In the genomic region with DNA sequence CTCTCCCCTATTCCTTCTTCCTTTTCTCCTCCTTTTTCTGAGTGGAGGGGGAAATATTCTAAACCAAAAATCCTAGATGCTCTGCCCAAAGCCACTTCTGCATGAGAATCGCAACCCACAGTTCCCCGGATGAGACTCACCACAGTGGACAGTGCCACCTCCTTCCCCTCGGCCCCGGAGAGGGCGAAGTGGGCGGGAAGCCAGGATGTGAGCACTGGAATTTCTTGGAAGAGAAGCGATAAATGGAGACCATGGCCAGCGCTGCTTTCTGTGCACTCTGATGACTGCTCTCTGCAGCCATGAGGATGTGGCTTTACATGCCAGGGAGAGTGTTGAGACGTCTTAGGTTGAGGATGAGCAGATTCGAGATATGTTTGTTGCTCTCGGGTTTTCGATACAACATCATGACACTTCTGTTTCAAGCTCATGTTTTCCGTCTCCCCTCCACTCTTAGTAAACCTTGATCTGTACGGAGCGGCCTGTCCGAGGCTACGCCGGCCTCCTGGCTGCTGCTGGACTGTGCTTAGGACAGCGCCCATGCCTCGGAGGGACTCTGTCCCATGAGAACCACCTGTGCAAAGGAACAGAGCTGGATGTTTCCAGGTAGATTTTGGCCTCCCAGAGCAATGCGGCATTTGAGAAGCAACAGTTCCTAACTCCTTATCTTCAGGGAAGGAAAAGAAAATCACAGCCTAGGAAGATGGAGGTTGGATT, we compare ENCODE assay signal across 1 cellular context.
TF ChIP-seq lines count a peak whose summit lies in the region.

No MANE protein-coding gene starts in this region.

TF ChIP-seq in H1, 55 proteins besides CTCF, POLR2A, EP300 and RAD21:
- no peak for TF ChIP-seq RFX5 (IDR thresholded peaks at IDR 0.05; ENCODE audit: borderline replicate concordance, low read depth, low read length)
- TF ChIP-seq CBX8 (IDR thresholded peaks at IDR 0.05; ENCODE audit: borderline replicate concordance, low read depth, low read length): no peak
- no peak for TF ChIP-seq CREB1 (IDR thresholded peaks at IDR 0.05)
- no peak for TF ChIP-seq BCL11A (IDR thresholded peaks at IDR 0.05; ENCODE audit: low read depth in 2 of 2, low read length in 2 of 2)
- no peak for TF ChIP-seq MAFK (IDR thresholded peaks at IDR 0.05; ENCODE audit: low read depth, low read length)
- TF ChIP-seq, protein P1, sequence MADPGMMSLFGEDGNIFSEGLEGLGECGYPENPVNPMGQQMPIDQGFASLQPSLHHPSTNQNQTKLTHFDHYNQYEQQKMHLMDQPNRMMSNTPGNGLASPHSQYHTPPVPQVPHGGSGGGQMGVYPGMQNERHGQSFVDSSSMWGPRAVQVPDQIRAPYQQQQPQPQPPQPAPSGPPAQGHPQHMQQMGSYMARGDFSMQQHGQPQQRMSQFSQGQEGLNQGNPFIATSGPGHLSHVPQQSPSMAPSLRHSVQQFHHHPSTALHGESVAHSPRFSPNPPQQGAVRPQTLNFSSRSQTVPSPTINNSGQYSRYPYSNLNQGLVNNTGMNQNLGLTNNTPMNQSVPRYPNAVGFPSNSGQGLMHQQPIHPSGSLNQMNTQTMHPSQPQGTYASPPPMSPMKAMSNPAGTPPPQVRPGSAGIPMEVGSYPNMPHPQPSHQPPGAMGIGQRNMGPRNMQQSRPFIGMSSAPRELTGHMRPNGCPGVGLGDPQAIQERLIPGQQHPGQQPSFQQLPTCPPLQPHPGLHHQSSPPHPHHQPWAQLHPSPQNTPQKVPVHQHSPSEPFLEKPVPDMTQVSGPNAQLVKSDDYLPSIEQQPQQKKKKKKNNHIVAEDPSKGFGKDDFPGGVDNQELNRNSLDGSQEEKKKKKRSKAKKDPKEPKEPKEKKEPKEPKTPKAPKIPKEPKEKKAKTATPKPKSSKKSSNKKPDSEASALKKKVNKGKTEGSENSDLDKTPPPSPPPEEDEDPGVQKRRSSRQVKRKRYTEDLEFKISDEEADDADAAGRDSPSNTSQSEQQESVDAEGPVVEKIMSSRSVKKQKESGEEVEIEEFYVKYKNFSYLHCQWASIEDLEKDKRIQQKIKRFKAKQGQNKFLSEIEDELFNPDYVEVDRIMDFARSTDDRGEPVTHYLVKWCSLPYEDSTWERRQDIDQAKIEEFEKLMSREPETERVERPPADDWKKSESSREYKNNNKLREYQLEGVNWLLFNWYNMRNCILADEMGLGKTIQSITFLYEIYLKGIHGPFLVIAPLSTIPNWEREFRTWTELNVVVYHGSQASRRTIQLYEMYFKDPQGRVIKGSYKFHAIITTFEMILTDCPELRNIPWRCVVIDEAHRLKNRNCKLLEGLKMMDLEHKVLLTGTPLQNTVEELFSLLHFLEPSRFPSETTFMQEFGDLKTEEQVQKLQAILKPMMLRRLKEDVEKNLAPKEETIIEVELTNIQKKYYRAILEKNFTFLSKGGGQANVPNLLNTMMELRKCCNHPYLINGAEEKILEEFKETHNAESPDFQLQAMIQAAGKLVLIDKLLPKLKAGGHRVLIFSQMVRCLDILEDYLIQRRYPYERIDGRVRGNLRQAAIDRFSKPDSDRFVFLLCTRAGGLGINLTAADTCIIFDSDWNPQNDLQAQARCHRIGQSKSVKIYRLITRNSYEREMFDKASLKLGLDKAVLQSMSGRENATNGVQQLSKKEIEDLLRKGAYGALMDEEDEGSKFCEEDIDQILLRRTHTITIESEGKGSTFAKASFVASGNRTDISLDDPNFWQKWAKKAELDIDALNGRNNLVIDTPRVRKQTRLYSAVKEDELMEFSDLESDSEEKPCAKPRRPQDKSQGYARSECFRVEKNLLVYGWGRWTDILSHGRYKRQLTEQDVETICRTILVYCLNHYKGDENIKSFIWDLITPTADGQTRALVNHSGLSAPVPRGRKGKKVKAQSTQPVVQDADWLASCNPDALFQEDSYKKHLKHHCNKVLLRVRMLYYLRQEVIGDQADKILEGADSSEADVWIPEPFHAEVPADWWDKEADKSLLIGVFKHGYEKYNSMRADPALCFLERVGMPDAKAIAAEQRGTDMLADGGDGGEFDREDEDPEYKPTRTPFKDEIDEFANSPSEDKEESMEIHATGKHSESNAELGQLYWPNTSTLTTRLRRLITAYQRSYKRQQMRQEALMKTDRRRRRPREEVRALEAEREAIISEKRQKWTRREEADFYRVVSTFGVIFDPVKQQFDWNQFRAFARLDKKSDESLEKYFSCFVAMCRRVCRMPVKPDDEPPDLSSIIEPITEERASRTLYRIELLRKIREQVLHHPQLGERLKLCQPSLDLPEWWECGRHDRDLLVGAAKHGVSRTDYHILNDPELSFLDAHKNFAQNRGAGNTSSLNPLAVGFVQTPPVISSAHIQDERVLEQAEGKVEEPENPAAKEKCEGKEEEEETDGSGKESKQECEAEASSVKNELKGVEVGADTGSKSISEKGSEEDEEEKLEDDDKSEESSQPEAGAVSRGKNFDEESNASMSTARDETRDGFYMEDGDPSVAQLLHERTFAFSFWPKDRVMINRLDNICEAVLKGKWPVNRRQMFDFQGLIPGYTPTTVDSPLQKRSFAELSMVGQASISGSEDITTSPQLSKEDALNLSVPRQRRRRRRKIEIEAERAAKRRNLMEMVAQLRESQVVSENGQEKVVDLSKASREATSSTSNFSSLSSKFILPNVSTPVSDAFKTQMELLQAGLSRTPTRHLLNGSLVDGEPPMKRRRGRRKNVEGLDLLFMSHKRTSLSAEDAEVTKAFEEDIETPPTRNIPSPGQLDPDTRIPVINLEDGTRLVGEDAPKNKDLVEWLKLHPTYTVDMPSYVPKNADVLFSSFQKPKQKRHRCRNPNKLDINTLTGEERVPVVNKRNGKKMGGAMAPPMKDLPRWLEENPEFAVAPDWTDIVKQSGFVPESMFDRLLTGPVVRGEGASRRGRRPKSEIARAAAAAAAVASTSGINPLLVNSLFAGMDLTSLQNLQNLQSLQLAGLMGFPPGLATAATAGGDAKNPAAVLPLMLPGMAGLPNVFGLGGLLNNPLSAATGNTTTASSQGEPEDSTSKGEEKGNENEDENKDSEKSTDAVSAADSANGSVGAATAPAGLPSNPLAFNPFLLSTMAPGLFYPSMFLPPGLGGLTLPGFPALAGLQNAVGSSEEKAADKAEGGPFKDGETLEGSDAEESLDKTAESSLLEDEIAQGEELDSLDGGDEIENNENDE (IDR thresholded peaks at IDR 0.05; ENCODE audit: insufficient replicate concordance, low read length): no peak
- no peak for TF ChIP-seq SP1 (IDR thresholded peaks at IDR 0.05; ENCODE audit: low read depth, low read length)
- no peak for TF ChIP-seq SP4 (IDR thresholded peaks at IDR 0.05; ENCODE audit: low read length)
- TF ChIP-seq NANOG (IDR thresholded peaks at IDR 0.05; ENCODE audit: insufficient read depth, low read depth, low read length, poor library complexity, severe bottlenecking): no peak
- no peak for TF ChIP-seq YY1 (IDR thresholded peaks at IDR 0.05; ENCODE audit: low read depth, low read length)
- TF ChIP-seq E2F6 (IDR thresholded peaks at IDR 0.05): no peak
- TF ChIP-seq SAP30 (IDR thresholded peaks at IDR 0.05; ENCODE audit: insufficient read depth, insufficient replicate concordance, low read length): no peak
